7 cellular contexts compared by ENCODE assay signal in genomic region chrX:386768-387575, GRCh38. TPM values are rescaled to one million over a fixed set of nuclear protein-coding genes. Genes with fewer than 3 reads are reported as not detected.
DNase-seq lines count a peak whose midpoint lies in the region; ATAC-seq and FAIRE-seq lines count a peak whose summit lies in the region.

Gene PPP2R3B (minus strand): TSS chrX:386907. CDS start chrX:386691, 216 bp downstream.

- DNase-seq in cerebellum (ENCODE audit: low spot score) (peak; percentile 99), NCI-H2029 (lab: John Stamatoyannopoulos, UW) (no peak)
- DNase-seq in stimulated activated CD4-positive, alpha-beta T cell treated with anti-CD3 and anti-CD28 coated beads, Interleukin-2, amount 100 ng/mL, for 24 hours: peak; percentile 97 to 98

- peak; percentile 90 for FAIRE-seq in TTC549 (lab: Jason Lieb, UNC)

- ATAC-seq in GM19023 (IDR thresholded peaks at IDR 0.05; ENCODE audit: unreplicated experiment): peak; percentile 95
- peak; percentile 97 for ATAC-seq in HG03175 (IDR thresholded peaks at IDR 0.05; ENCODE audit: unreplicated experiment)

- H3K27me3 ChIP-seq in layer of hippocampus (ENCODE audit: control insufficient read depth, insufficient read depth, low read length): no peaks in the 10 kb centered on the region

- H3K27ac ChIP-seq in layer of hippocampus (ENCODE audit: low read depth, low read length): peak within 1 kb of the TSS; percentile 99

RNA-seq across cellular contexts. Expression of gene PPP2R3B, which starts in this region (rescaled TPM):
- total RNA-seq in cerebellum: 13.6 TPM
